In genomic region chr4:37728064-37728463, GRCh38 we compare ENCODE assay signal across 1 cellular context.
TF ChIP-seq lines count a peak whose summit lies in the region.

No MANE protein-coding gene starts in this region.

TF ChIP-seq in HepG2, 621 proteins besides CTCF, POLR2A, EP300 and RAD21 (continued from another document and continues in another):
- TF ChIP-seq RNF219 (CRISPR knock-in tag; IDR thresholded peaks at IDR 0.05) (no peak), ZNF770 (CRISPR knock-in tag; IDR thresholded peaks at IDR 0.05) (no peak), ZNF678 (CRISPR knock-in tag; IDR thresholded peaks at IDR 0.05) (no peak), TFE3 (CRISPR knock-in tag; IDR thresholded peaks at IDR 0.05) (peak; percentile 56; the same call in 1 of the 2 replicates), FOXJ3 (CRISPR knock-in tag; IDR thresholded peaks at IDR 0.05; ENCODE audit: borderline replicate concordance) (no peak), PREB (CRISPR knock-in tag; IDR thresholded peaks at IDR 0.05) (no peak), HDAC6 (IDR thresholded peaks at IDR 0.05; ENCODE audit: low read depth, low read length) (no peak), ZNF510 (CRISPR knock-in tag; IDR thresholded peaks at IDR 0.05; ENCODE audit: low read depth) (no peak), ZNF644 (CRISPR knock-in tag; IDR thresholded peaks at IDR 0.05; ENCODE audit: low read depth) (no peak), ZNF143 (CRISPR knock-in tag; IDR thresholded peaks at IDR 0.05) (no peak), HCFC1 (IDR thresholded peaks at IDR 0.05; ENCODE audit: low read depth, low read length) (no peak), ZNF784 (CRISPR knock-in tag; IDR thresholded peaks at IDR 0.05; ENCODE audit: borderline replicate concordance) (no peak), EZH2 (conservative IDR thresholded peaks at IDR 0.05; ENCODE audit: low read depth, low read length) (no peak), NR2F6 (IDR thresholded peaks at IDR 0.05) (0 out of 2 replicates have a peak, but pooled peaks have one; percentile 9), NR2F6 (CRISPR knock-in tag; IDR thresholded peaks at IDR 0.05) (peak; percentile 42), CREM (IDR thresholded peaks at IDR 0.05) (peak; percentile 34), CREM (CRISPR knock-in tag; IDR thresholded peaks at IDR 0.05) (no peak), DMTF1 (CRISPR knock-in tag; IDR thresholded peaks at IDR 0.05) (no peak), REST (IDR thresholded peaks at IDR 0.05; ENCODE audit: borderline replicate concordance in 1 of 2, low read depth in 1 of 2, low read length in 2 of 2) (no peak), RBFOX2 (IDR thresholded peaks at IDR 0.05; ENCODE audit: low read depth, low read length) (no peak), MXD3 (CRISPR knock-in tag; IDR thresholded peaks at IDR 0.05) (no peak), NONO (IDR thresholded peaks at IDR 0.05) (no peak), NONO (CRISPR knock-in tag; conservative IDR thresholded peaks at IDR 0.05) (no peak), POGZ (CRISPR knock-in tag; IDR thresholded peaks at IDR 0.05) (no peak), CREB1 (IDR thresholded peaks at IDR 0.05) (no peak), CREB1 (CRISPR knock-in tag; IDR thresholded peaks at IDR 0.05) (no peak; the same call in none of the 2 replicates), ZNF646 (CRISPR knock-in tag; IDR thresholded peaks at IDR 0.05) (peak; percentile 86), IKZF5 (CRISPR knock-in tag; IDR thresholded peaks at IDR 0.05) (no peak), HNRNPK (IDR thresholded peaks at IDR 0.05; ENCODE audit: low read depth, low read length, poor library complexity, severe bottlenecking) (no peak), THAP8 (CRISPR knock-in tag; IDR thresholded peaks at IDR 0.05; ENCODE audit: borderline replicate concordance) (no peak), ZSCAN20 (CRISPR knock-in tag; IDR thresholded peaks at IDR 0.05; ENCODE audit: borderline replicate concordance) (no peak), ZNF33B (CRISPR knock-in tag; IDR thresholded peaks at IDR 0.05) (no peak), ATF4 (CRISPR knock-in tag; IDR thresholded peaks at IDR 0.05) (no peak)
